In the genomic region with DNA sequence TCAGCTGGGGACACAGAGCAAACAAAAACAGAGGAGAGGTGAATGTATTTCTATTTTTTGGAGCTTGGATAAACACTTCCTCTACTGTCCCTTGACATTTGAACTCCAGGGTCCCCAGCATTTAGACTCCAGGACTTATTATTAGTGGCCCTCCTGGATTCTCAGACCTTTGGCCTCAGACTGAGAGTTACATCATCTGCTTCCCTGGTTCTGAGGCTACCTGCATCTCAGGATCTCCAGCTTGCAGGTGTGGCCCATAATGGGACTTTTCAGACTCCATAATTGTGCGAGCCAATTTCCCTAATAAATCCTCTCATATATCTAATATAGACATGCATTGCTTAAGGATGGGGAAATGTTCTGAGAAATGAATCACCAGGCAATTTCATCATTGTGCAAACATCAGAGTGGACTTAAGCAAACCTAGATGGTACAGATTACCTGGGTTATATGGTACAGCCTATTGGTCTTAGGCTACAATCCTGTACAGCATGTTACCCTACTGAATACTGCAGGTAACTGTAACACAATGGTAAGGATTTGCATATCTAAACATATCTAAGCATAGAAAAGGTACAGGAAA, we compare ENCODE assay signal across 18 cellular contexts.
A peak's percentile ranks its signal among the peaks of the same experiment; 100 is the strongest.
DNase-seq lines count a peak whose midpoint lies in the region; ATAC-seq and TF ChIP-seq lines count a peak whose summit lies in the region.
"Had no signal": no experiment of that assay in that cellular context is flagged by ENCODE, and none has a peak within 500 bp of the region (broad histone marks: within the 10 kb centered on the region; RNA-seq: fewer than 3 reads in every experiment).

No MANE protein-coding gene starts in this region.

- peaks cover 6 to 76% of the 10 kb centered on the region in 2 donors for H3K36me3 ChIP-seq in left lung
- H3K36me3 ChIP-seq: ovary, WERI-Rb-1 had no signal

- CTCF ChIA-PET in AG04449 (lab: Yijun Ruan, JAX) = no interaction called here

- DNase-seq in AG04449 (ENCODE audit: low read depth, low spot score) (peak; percentile 2), LHCN-M2 (ENCODE audit: low read depth) (peak; percentile 3), cardiac fibroblast (ENCODE audit: low read depth in 2 of 2) (peak; percentile 29 to 72), left lung (no peak), islet precursor cell (no peak)
- DNase-seq: amygdala; cortex of kidney; left cardiac atrium; NCI-H2081 treated with DMSO at 0.1 percent for 48 hours; ovary; RPMI8226; stimulated activated CD4-positive, alpha-beta T cell treated with anti-CD3 and anti-CD28 coated beads, Interleukin-12 subunit alpha, Interleukin-12 subunit beta, amount 100 ng/mL, for 4 hours; stimulated activated naive CD8-positive, alpha-beta T cell treated with anti-CD3 and anti-CD28 coated beads, Interleukin-15, Interleukin-2, amounts not matched to agents 100 U/mL and 50 U/mL, for 24 hours; WERI-Rb-1 had no signal

- POLR2A ChIA-PET in AG04449 (lab: Yijun Ruan, JAX) = no interaction called here

- TF ChIP-seq CTCF in AG04449 (IDR thresholded peaks at IDR 0.05; ENCODE audit: insufficient read depth, low read length, missing control alignments) (no peak), cardiac fibroblast (IDR thresholded peaks at IDR 0.05; ENCODE audit: low read depth, low read length) (no peak), left lung (IDR thresholded peaks at IDR 0.05) (no peak)

- H3K4me3 ChIP-seq in AG04449 (ENCODE audit: low read depth, low read length) (no peak overlapping the region), cardiac fibroblast (replicated peaks in 1 of 2; ENCODE audit: low read depth in 2 of 2, low read length in 2 of 2) (no peak overlapping the region), left lung (no peak overlapping the region)
- H3K4me3 ChIP-seq: ovary had no signal

- peak; percentile 53 for ATAC-seq in left lung
- ATAC-seq in GM21515 (IDR thresholded peaks at IDR 0.05; ENCODE audit: unreplicated experiment) = no peak
- no peak for ATAC-seq in HG02763 (IDR thresholded peaks at IDR 0.05; ENCODE audit: unreplicated experiment)
- no peak for ATAC-seq in GM18519 (IDR thresholded peaks at IDR 0.05; ENCODE audit: low FRiP score, unreplicated experiment)
- ATAC-seq: activated T-helper 17 cell treated with anti-CD3 and anti-CD28 coated beads, Interleukin-2, amount 50 U/mL, for 72 hours; left cardiac atrium; stimulated activated naive CD8-positive, alpha-beta T cell treated with anti-CD3 and anti-CD28 coated beads, Interleukin-15, Interleukin-2, amounts not matched to agents 100 U/mL and 50 U/mL, for 24 hours had no signal

- intact Hi-C loops in left lung (cut with DNase I) = no loop called here

- no peaks in the 10 kb centered on the region for H3K27me3 ChIP-seq in left lung
- H3K27me3 ChIP-seq: ovary had no signal

- H3K4me1 ChIP-seq in left lung = no peaks in the 10 kb centered on the region

- H3K27ac ChIP-seq in left lung = no peak overlapping the region
- H3K27ac ChIP-seq: ovary, WERI-Rb-1 had no signal

- no peaks in the 10 kb centered on the region for H3K9me3 ChIP-seq in left lung
- H3K9me3 ChIP-seq: ovary had no signal

Comparison
In these comparisons a context has a peak if more than half of its experiments do, and no peak if none do; other contexts are left out.
1. DNase-seq: peak in AG04449 (single experiment), LHCN-M2 (single experiment) and cardiac fibroblast (2 of 2); none in left lung (0 of 2) and islet precursor cell (single experiment).